Comparison of ENCODE assay signal across 8 cellular contexts in genomic region chr13:98144501-98145350, GRCh38. TPM values are rescaled to one million over a fixed set of nuclear protein-coding genes. Genes with fewer than 3 reads are reported as not detected.
DNase-seq lines count a peak whose midpoint lies in the region; ATAC-seq, FAIRE-seq and TF ChIP-seq lines count a peak whose summit lies in the region.

No MANE protein-coding gene starts in this region.

- H3K27ac ChIP-seq in Peyer's patch (peak overlapping the region in 3 of 4 donors; percentile 25 to 78 (median 25)), neural progenitor cell (no peak overlapping the region)

- peak overlapping the region; percentile 98 for H3K4me2 ChIP-seq in neural progenitor cell

- peaks cover 55% of the 10 kb centered on the region for H4K20me1 ChIP-seq in neural progenitor cell (ENCODE audit: low read depth)

- H3K4me3 ChIP-seq in Peyer's patch (peak overlapping the region in 3 of 4 donors; percentile 41 to 73 (median 69)), neural progenitor cell (peak overlapping the region; percentile 98)

- no peaks in the 10 kb centered on the region for H3K36me3 ChIP-seq in Peyer's patch
- no peaks in the 10 kb centered on the region for H3K36me3 ChIP-seq in neural progenitor cell

- TF ChIP-seq CTCF in Peyer's patch (IDR thresholded peaks at IDR 0.05), result no peak
- TF ChIP-seq CTCF in neural progenitor cell (IDR thresholded peaks at IDR 0.05), result peak; percentile 40

- no peak overlapping the region for H2AFZ ChIP-seq in neural progenitor cell (replicated peaks)

- no peak for FAIRE-seq in GM12892 (lab: Jason Lieb, UNC)

- H3K4me1 ChIP-seq in Peyer's patch, result peaks cover 0 to 9% (median 0%) of the 10 kb centered on the region in 4 donors
- H3K4me1 ChIP-seq in neural progenitor cell, result peaks cover 41% of the 10 kb centered on the region

- H3F3A ChIP-seq in neural progenitor cell (ENCODE audit: low read depth), result peaks cover 53% of the 10 kb centered on the region

- POLR2A ChIA-PET in activated naive CD8-positive, alpha-beta T cell treated with anti-CD3 and anti-CD28 coated beads, Interleukin-2, amount 10 ng/mL, durations not matched to agents 7 days and 5 days (lab: Charles Lee), result no interaction called here

- H3K4me3 Mint-ChIP-seq in activated naive CD8-positive, alpha-beta T cell treated with anti-CD3 and anti-CD28 coated beads, Interleukin-2, amount 10 ng/mL, durations not matched to agents 7 days and 5 days, result peak overlapping the region; percentile 13
- no peak overlapping the region for H3K4me3 Mint-ChIP-seq in activated naive CD8-positive, alpha-beta T cell treated with anti-CD3 and anti-CD28 coated beads for 36 hours
- peak overlapping the region; percentile 96 for H3K4me3 Mint-ChIP-seq in neural progenitor cell

- H3K36me3 Mint-ChIP-seq in activated naive CD8-positive, alpha-beta T cell treated with anti-CD3 and anti-CD28 coated beads, Interleukin-2, amount 10 ng/mL, durations not matched to agents 7 days and 5 days, result no peaks in the 10 kb centered on the region
- H3K36me3 Mint-ChIP-seq in activated naive CD8-positive, alpha-beta T cell treated with anti-CD3 and anti-CD28 coated beads for 36 hours, result no peaks in the 10 kb centered on the region
- peaks cover 15% of the 10 kb centered on the region for H3K36me3 Mint-ChIP-seq in neural progenitor cell

- no peaks in the 10 kb centered on the region for H3K9me3 Mint-ChIP-seq in activated naive CD8-positive, alpha-beta T cell treated with anti-CD3 and anti-CD28 coated beads, Interleukin-2, amount 10 ng/mL, durations not matched to agents 7 days and 5 days
- no peaks in the 10 kb centered on the region for H3K9me3 Mint-ChIP-seq in activated naive CD8-positive, alpha-beta T cell treated with anti-CD3 and anti-CD28 coated beads for 36 hours
- H3K9me3 Mint-ChIP-seq in neural progenitor cell, result no peaks in the 10 kb centered on the region

- H3K27me3 Mint-ChIP-seq in activated naive CD8-positive, alpha-beta T cell treated with anti-CD3 and anti-CD28 coated beads, Interleukin-2, amount 10 ng/mL, durations not matched to agents 7 days and 5 days, result peaks cover 65% of the 10 kb centered on the region
- peaks cover 79% of the 10 kb centered on the region for H3K27me3 Mint-ChIP-seq in activated naive CD8-positive, alpha-beta T cell treated with anti-CD3 and anti-CD28 coated beads for 36 hours
- peaks cover 2% of the 10 kb centered on the region for H3K27me3 Mint-ChIP-seq in neural progenitor cell (ENCODE audit: insufficient read depth, low read depth)

- no peak overlapping the region for H3K27ac Mint-ChIP-seq in activated naive CD8-positive, alpha-beta T cell treated with anti-CD3 and anti-CD28 coated beads, Interleukin-2, amount 10 ng/mL, durations not matched to agents 7 days and 5 days
- H3K27ac Mint-ChIP-seq in activated naive CD8-positive, alpha-beta T cell treated with anti-CD3 and anti-CD28 coated beads for 36 hours, result no peak overlapping the region
- no peak overlapping the region for H3K27ac Mint-ChIP-seq in neural progenitor cell

- H3K9ac ChIP-seq in neural progenitor cell, result no peak overlapping the region

- TF ChIP-seq POLR2A in Peyer's patch (IDR thresholded peaks at IDR 0.05) (no peak), GM12892 (IDR thresholded peaks at IDR 0.05; ENCODE audit: low read depth, low read length) (no peak)

- no peak for DNase-seq in activated naive CD8-positive, alpha-beta T cell treated with anti-CD3 and anti-CD28 coated beads, Interleukin-2, amount 10 ng/mL, durations not matched to agents 7 days and 5 days
- no peak for DNase-seq in activated naive CD8-positive, alpha-beta T cell treated with anti-CD3 and anti-CD28 coated beads for 36 hours
- DNase-seq in Peyer's patch (no peak), fibroblast of gingiva (ENCODE audit: low read depth) (peak; percentile 67), neural progenitor cell (ENCODE audit: low spot score) (peak; percentile 81), GM12892 (ENCODE audit: insufficient read length) (no peak)

- H3K9me3 ChIP-seq in Peyer's patch (no peaks in the 10 kb centered on the region), neural progenitor cell (ENCODE audit: low read depth) (no peaks in the 10 kb centered on the region)

- peaks cover 62% of the 10 kb centered on the region for H3K79me2 ChIP-seq in neural progenitor cell (ENCODE audit: low read depth)

- H3K4me1 Mint-ChIP-seq in activated naive CD8-positive, alpha-beta T cell treated with anti-CD3 and anti-CD28 coated beads, Interleukin-2, amount 10 ng/mL, durations not matched to agents 7 days and 5 days, result peaks cover 10% of the 10 kb centered on the region
- peaks cover 7% of the 10 kb centered on the region for H3K4me1 Mint-ChIP-seq in activated naive CD8-positive, alpha-beta T cell treated with anti-CD3 and anti-CD28 coated beads for 36 hours
- H3K4me1 Mint-ChIP-seq in neural progenitor cell, result peaks cover 60% of the 10 kb centered on the region

- no peak for ATAC-seq in activated naive CD8-positive, alpha-beta T cell treated with anti-CD3 and anti-CD28 coated beads, Interleukin-2, amount 10 ng/mL, durations not matched to agents 7 days and 5 days (ENCODE audit: low read depth)
- ATAC-seq in GM18498 (IDR thresholded peaks at IDR 0.05; ENCODE audit: unreplicated experiment) (no peak), HG03520 (IDR thresholded peaks at IDR 0.05; ENCODE audit: unreplicated experiment) (no peak)

- H3K27me3 ChIP-seq in Peyer's patch (no peaks in the 10 kb centered on the region), neural progenitor cell (peaks cover 23% of the 10 kb centered on the region)

RNA-seq across cellular contexts. Expression of gene FARP1, which starts 1.8 kb away (rescaled TPM):
- 1 to 10 TPM in 1 of 2 experiments, under 1 TPM in 1; 0.55 to 1.9 TPM for total RNA-seq in activated naive CD8-positive, alpha-beta T cell treated with anti-CD3 and anti-CD28 coated beads, Interleukin-2, amount 10 ng/mL, durations not matched to agents 7 days and 5 days
- under 1 TPM; 0.21 to 0.48 TPM for total RNA-seq in activated naive CD8-positive, alpha-beta T cell treated with anti-CD3 and anti-CD28 coated beads for 36 hours
- total RNA-seq in Peyer's patch, result 10 to 100 TPM; 10.6 to 61.1 (median 14.9) TPM
- total RNA-seq in neural progenitor cell (ENCODE audit: low replicate concordance), result 52.9 and 78.0 TPM in 2 replicates
- polyA plus RNA-seq in GM12892 (2012; ENCODE audit: missing spikeins), result 0.49 TPM

RNA-seq across cellular contexts. Expression of gene RNF113B, which starts 32.3 kb away (rescaled TPM):
- total RNA-seq in activated naive CD8-positive, alpha-beta T cell treated with anti-CD3 and anti-CD28 coated beads, Interleukin-2, amount 10 ng/mL, durations not matched to agents 7 days and 5 days, result not detected
- not detected for total RNA-seq in activated naive CD8-positive, alpha-beta T cell treated with anti-CD3 and anti-CD28 coated beads for 36 hours
- total RNA-seq in Peyer's patch (not detected), neural progenitor cell (ENCODE audit: low replicate concordance) (not detected in 2 replicates)
- polyA plus RNA-seq in GM12892 (2012; ENCODE audit: missing spikeins), result not detected

Comparison
In these comparisons a context has a peak if more than half of its experiments do, and no peak if none do; other contexts are left out.
1. DNase-seq: peak in fibroblast of gingiva (single experiment) and neural progenitor cell (single experiment); none in activated naive CD8-positive, alpha-beta T cell treated with anti-CD3 and anti-CD28 coated beads, Interleukin-2, amount 10 ng/mL, durations not matched to agents 7 days and 5 days (single experiment), activated naive CD8-positive, alpha-beta T cell treated with anti-CD3 and anti-CD28 coated beads for 36 hours (single experiment), Peyer's patch (0 of 3) and GM12892 (single experiment).
2. RNA of gene FARP1, which starts 1.8 kb away (total RNA-seq): 52.9 to 78.0 TPM in neural progenitor cell and 10.6 to 61.1 TPM in Peyer's patch; 0.55 to 1.9 TPM in activated naive CD8-positive, alpha-beta T cell treated with anti-CD3 and anti-CD28 coated beads, Interleukin-2, amount 10 ng/mL, durations not matched to agents 7 days and 5 days and 0.21 to 0.48 TPM in activated naive CD8-positive, alpha-beta T cell treated with anti-CD3 and anti-CD28 coated beads for 36 hours; every median in the first group is over 4 times any median in the second.